20 cellular contexts compared by ENCODE assay signal in genomic region chr6:170038717-170039116, GRCh38.
"Had no signal": no experiment of that assay in that cellular context is flagged by ENCODE, and none has a peak within 500 bp of the region (broad histone marks: within the 10 kb centered on the region; RNA-seq: fewer than 3 reads in every experiment).

No MANE protein-coding gene starts in this region.

- H3K27ac ChIP-seq: epithelial cell of prostate, upper lobe of right lung, VCaP had no signal

- H3K4me1 ChIP-seq: upper lobe of right lung had no signal

- H3K9me3 ChIP-seq: upper lobe of right lung had no signal

- H3K4me3 ChIP-seq: upper lobe of right lung had no signal

- H3K36me3 ChIP-seq: upper lobe of right lung had no signal

- ATAC-seq: activated CD8-positive, alpha-beta memory T cell treated with anti-CD3 and anti-CD28 coated beads, Interleukin-2, amount 10 ng/mL, durations not matched to agents 7 days and 5 days; activated CD8-positive, alpha-beta T cell treated with anti-CD3 and anti-CD28 coated beads for 36 hours; T-cell; upper lobe of right lung had no signal

- H3K9me3 Mint-ChIP-seq: T-helper 2 cell treated with Interferon-gamma antibody and Interleukin-4, amounts not matched to agents 5 μg/mL and 100 μg/mL, for 36 hours had no signal

- H3K27me3 ChIP-seq: upper lobe of right lung had no signal

- H3K36me3 Mint-ChIP-seq: activated CD8-positive, alpha-beta memory T cell treated with anti-CD3 and anti-CD28 coated beads, Interleukin-2, amount 10 ng/mL, durations not matched to agents 7 days and 5 days; brain; memory B cell; T-cell had no signal

- H3K4me1 Mint-ChIP-seq: activated CD4-positive, alpha-beta T cell treated with anti-CD3 and anti-CD28 coated beads, Interleukin-2, amount 10 ng/mL, durations not matched to agents 7 days and 5 days; activated CD8-positive, alpha-beta memory T cell treated with anti-CD3 and anti-CD28 coated beads, Interleukin-2, amount 10 ng/mL, durations not matched to agents 7 days and 5 days; memory B cell; T-cell had no signal

- H3K27ac Mint-ChIP-seq: activated CD4-positive, alpha-beta T cell treated with anti-CD3 and anti-CD28 coated beads, Interleukin-2, amount 10 ng/mL, durations not matched to agents 7 days and 5 days; activated CD8-positive, alpha-beta memory T cell treated with anti-CD3 and anti-CD28 coated beads, Interleukin-2, amount 10 ng/mL, durations not matched to agents 7 days and 5 days; activated CD8-positive, alpha-beta T cell treated with anti-CD3 and anti-CD28 coated beads for 36 hours; memory B cell; T-cell; T-helper 2 cell treated with Interferon-gamma antibody and Interleukin-4, amounts not matched to agents 5 μg/mL and 100 μg/mL, for 36 hours had no signal

- H3K4me3 Mint-ChIP-seq: activated CD4-positive, alpha-beta T cell treated with anti-CD3 and anti-CD28 coated beads, Interleukin-2, amount 10 ng/mL, durations not matched to agents 7 days and 5 days; activated CD8-positive, alpha-beta memory T cell treated with anti-CD3 and anti-CD28 coated beads, Interleukin-2, amount 10 ng/mL, durations not matched to agents 7 days and 5 days; activated CD8-positive, alpha-beta T cell treated with anti-CD3 and anti-CD28 coated beads for 36 hours; brain; memory B cell; T-cell; T-helper 2 cell treated with Interferon-gamma antibody and Interleukin-4, amounts not matched to agents 5 μg/mL and 100 μg/mL, for 36 hours had no signal

- DNase-seq: activated CD4-positive, alpha-beta T cell treated with anti-CD3 and anti-CD28 coated beads, Interleukin-2, amount 10 ng/mL, durations not matched to agents 7 days and 5 days; activated CD8-positive, alpha-beta memory T cell treated with anti-CD3 and anti-CD28 coated beads, Interleukin-2, amount 10 ng/mL, durations not matched to agents 7 days and 5 days; activated CD8-positive, alpha-beta T cell treated with anti-CD3 and anti-CD28 coated beads for 36 hours; activated gamma-delta T cell; activated T-cell treated with anti-CD3 and anti-CD28 coated beads for 4 hours; anterior cingulate cortex; central memory CD4-positive, alpha-beta T cell; cortex of kidney; foreskin fibroblast; kidney glomerular epithelial cell; occipital lobe; stimulated activated CD4-positive, alpha-beta T cell treated with anti-CD3 and anti-CD28 coated beads, Interleukin-4, amount 100 ng/mL, for 1 hour; stimulated activated naive CD4-positive, alpha-beta T cell; T-cell had no signal

- H3K27me3 Mint-ChIP-seq: activated CD4-positive, alpha-beta T cell treated with anti-CD3 and anti-CD28 coated beads, Interleukin-2, amount 10 ng/mL, durations not matched to agents 7 days and 5 days; activated CD8-positive, alpha-beta memory T cell treated with anti-CD3 and anti-CD28 coated beads, Interleukin-2, amount 10 ng/mL, durations not matched to agents 7 days and 5 days; activated CD8-positive, alpha-beta T cell treated with anti-CD3 and anti-CD28 coated beads for 36 hours had no signal
